In the genomic region with DNA sequence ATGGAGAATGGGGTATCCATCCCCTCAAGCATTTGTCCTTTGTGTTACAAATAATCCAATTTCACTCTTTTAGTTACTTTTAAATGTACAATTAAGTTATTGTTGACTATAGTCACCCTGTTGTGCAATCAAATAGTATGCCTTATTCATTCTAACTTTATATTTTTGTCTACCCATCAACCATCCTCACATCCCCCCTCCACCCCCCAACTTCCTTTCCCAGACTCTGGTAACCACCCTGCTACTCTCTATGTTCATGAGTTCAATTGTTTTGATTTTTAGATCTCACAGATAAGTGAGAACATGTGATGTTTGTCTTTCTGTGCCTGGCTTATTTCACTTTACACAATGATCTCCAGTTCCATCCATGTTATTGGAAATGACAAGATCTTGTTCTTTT, we compare ENCODE assay signal across 20 cellular contexts. TPM values are rescaled to one million over a fixed set of nuclear protein-coding genes. Genes with fewer than 3 reads are reported as not detected.
A peak's percentile ranks its signal among the peaks of the same experiment; 100 is the strongest.
DNase-seq lines count a peak whose midpoint lies in the region; ATAC-seq and TF ChIP-seq lines count a peak whose summit lies in the region.
"Had no signal": no experiment of that assay in that cellular context is flagged by ENCODE, and none has a peak within 500 bp of the region (broad histone marks: within the 10 kb centered on the region; RNA-seq: fewer than 3 reads in every experiment).

No MANE protein-coding gene starts in this region.

- peak overlapping the region; percentile 39; the same call in 1 of the 2 replicates for H2AFZ ChIP-seq in GM23338
- no peak overlapping the region for H2AFZ ChIP-seq in SK-N-SH (ENCODE audit: low read depth)

- H3K4me1 Mint-ChIP-seq in GM23338, result no peaks in the 10 kb centered on the region

- H3K4me1 ChIP-seq in GM23338 (ENCODE audit: insufficient read depth) (no peaks in the 10 kb centered on the region), SK-N-SH (ENCODE audit: control insufficient read depth in 1 of 2, insufficient read depth in 2 of 2, low read depth in 1 of 2, low read length in 1 of 2) (no peaks in the 10 kb centered on the region)

- H3K27ac Mint-ChIP-seq in GM23338, result no peak overlapping the region

- H3K27me3 Mint-ChIP-seq in GM23338 (ENCODE audit: insufficient read depth, low read depth, poor library complexity), result peaks cover 2% of the 10 kb centered on the region

- DNase-seq in GM23338 (ENCODE audit: low spot score) (no peak), SK-N-SH (no peak), fibroblast of pulmonary artery (ENCODE audit: low read depth) (peak; percentile 26), cortex of kidney (lab: John Stamatoyannopoulos, UW) (no peak)
- DNase-seq: AML-193, H7, Karpas-422, NCI-H1694, NCI-H2081, NCI-H2171, NCI-H345, NCI-H524 treated with DMSO at 0.1 percent for 48 hours, NCI-H82, SIG-M5 had no signal

- POLR2A ChIA-PET in SK-N-SH (lab: Yijun Ruan, JAX), result no interaction called here

- H3K9me3 Mint-ChIP-seq in GM23338, result no peaks in the 10 kb centered on the region

- no peaks in the 10 kb centered on the region for H3K36me3 ChIP-seq in GM23338 (ENCODE audit: insufficient read depth)
- no peaks in the 10 kb centered on the region for H3K36me3 ChIP-seq in SK-N-SH (replicated peaks in 1 of 2; ENCODE audit: control insufficient read depth in 1 of 2, insufficient read depth in 2 of 2, low read length in 1 of 2)

- ATAC-seq in GM23338 (no peak), HG03565 (IDR thresholded peaks at IDR 0.05; ENCODE audit: unreplicated experiment) (no peak), HG03025 (IDR thresholded peaks at IDR 0.05; ENCODE audit: low FRiP score, unreplicated experiment) (no peak), HG03159 (IDR thresholded peaks at IDR 0.05; ENCODE audit: unreplicated experiment) (no peak)
- ATAC-seq: Panc1 had no signal

- H3K4me3 ChIP-seq in GM23338, result no peak overlapping the region
- no peak overlapping the region for H3K4me3 ChIP-seq in SK-N-SH (ENCODE audit: low read depth in 2 of 2, low read length in 1 of 2)
- H3K4me3 ChIP-seq in fibroblast of pulmonary artery (replicated peaks; ENCODE audit: low read depth, low read length), result no peak overlapping the region

- TF ChIP-seq RAD21 in SK-N-SH (IDR thresholded peaks at IDR 0.05; ENCODE audit: low read length), result no peak

- no peak overlapping the region for H3K9ac ChIP-seq in SK-N-SH

- no peaks in the 10 kb centered on the region for H3K36me3 Mint-ChIP-seq in GM23338 (ENCODE audit: low read depth)

- no peak for TF ChIP-seq EP300 in SK-N-SH (IDR thresholded peaks at IDR 0.05; ENCODE audit: borderline replicate concordance in 1 of 2, low read depth in 1 of 2, low read length in 1 of 2)

- TF ChIP-seq CTCF in GM23338 (conservative IDR thresholded peaks at IDR 0.05; ENCODE audit: low read depth in 2 of 2) (no peak), SK-N-SH (IDR thresholded peaks at IDR 0.05) (no peak), fibroblast of pulmonary artery (IDR thresholded peaks at IDR 0.05; ENCODE audit: low read length, missing control alignments) (no peak)

- H3K4me2 ChIP-seq in GM23338, result no peak overlapping the region
- no peak overlapping the region for H3K4me2 ChIP-seq in SK-N-SH

- CTCF ChIA-PET in SK-N-SH (lab: Yijun Ruan, JAX), result no interaction called here

- H3K27me3 ChIP-seq in GM23338 (ENCODE audit: insufficient read depth) (no peaks in the 10 kb centered on the region), SK-N-SH (ENCODE audit: insufficient read depth) (no peaks in the 10 kb centered on the region)

- H3K9me2 ChIP-seq in GM23338 (ENCODE audit: insufficient read depth) (no peaks in the 10 kb centered on the region), SK-N-SH (no peaks in the 10 kb centered on the region)

- H3K27ac ChIP-seq in GM23338 (ENCODE audit: low read depth) (no peak overlapping the region), SK-N-SH (ENCODE audit: low read depth in 2 of 2, low read length in 1 of 2) (no peak overlapping the region)
- H3K27ac ChIP-seq: C4-2B had no signal

- no peak overlapping the region for H3K4me3 Mint-ChIP-seq in GM23338

- no peaks in the 10 kb centered on the region for H3K79me2 ChIP-seq in GM23338 (replicated peaks; ENCODE audit: insufficient read depth)
- H3K79me2 ChIP-seq in SK-N-SH (ENCODE audit: insufficient read depth), result no peaks in the 10 kb centered on the region

- H4K20me1 ChIP-seq in GM23338 (replicated peaks; ENCODE audit: insufficient read depth) (no peaks in the 10 kb centered on the region), SK-N-SH (ENCODE audit: insufficient read depth) (no peaks in the 10 kb centered on the region)

- no peaks in the 10 kb centered on the region for H3K9me3 ChIP-seq in SK-N-SH

- H3F3A ChIP-seq in GM23338 (replicated peaks; ENCODE audit: low read depth), result no peaks in the 10 kb centered on the region
- H3F3A ChIP-seq in SK-N-SH (replicated peaks; ENCODE audit: insufficient read depth), result no peaks in the 10 kb centered on the region

TF ChIP-seq in SK-N-SH, 30 proteins besides CTCF, POLR2A, EP300 and RAD21:
- TF ChIP-seq TCF12 (IDR thresholded peaks at IDR 0.05), result peak; percentile 33; the same call in 1 of the 2 replicates
- TF ChIP-seq, protein P1, sequence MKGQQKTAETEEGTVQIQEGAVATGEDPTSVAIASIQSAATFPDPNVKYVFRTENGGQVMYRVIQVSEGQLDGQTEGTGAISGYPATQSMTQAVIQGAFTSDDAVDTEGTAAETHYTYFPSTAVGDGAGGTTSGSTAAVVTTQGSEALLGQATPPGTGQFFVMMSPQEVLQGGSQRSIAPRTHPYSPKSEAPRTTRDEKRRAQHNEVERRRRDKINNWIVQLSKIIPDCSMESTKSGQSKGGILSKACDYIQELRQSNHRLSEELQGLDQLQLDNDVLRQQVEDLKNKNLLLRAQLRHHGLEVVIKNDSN (IDR thresholded peaks at IDR 0.05; ENCODE audit: borderline replicate concordance, low read depth), result no peak

RNA-seq across cellular contexts. Expression of a gene that starts 15.4 kb away (rescaled TPM):
- 53.1 and 92.5 TPM in 2 replicates for total RNA-seq in GM23338 (2014; rRNA removed; shearing (Covaris generic))
- polyA plus RNA-seq in GM23338 (2016; fragmentation: Nextera tagmentation; extraction: Ambion mirVana) (33.7 and 43.8 TPM in 2 replicates), SK-N-SH (2012; rRNA removed) (6.0 and 8.1 TPM in 2 replicates)
- polyA plus RNA-seq in SK-N-SH (2012; cell fraction: cytosol; rRNA removed), result 2.9 and 3.6 TPM in 2 replicates
- polyA plus RNA-seq in SK-N-SH (2012; cell fraction: nucleus; rRNA removed), result 27.4 and 38.4 TPM in 2 replicates
- total RNA-seq: M059J had no signal
